In the genomic region with DNA sequence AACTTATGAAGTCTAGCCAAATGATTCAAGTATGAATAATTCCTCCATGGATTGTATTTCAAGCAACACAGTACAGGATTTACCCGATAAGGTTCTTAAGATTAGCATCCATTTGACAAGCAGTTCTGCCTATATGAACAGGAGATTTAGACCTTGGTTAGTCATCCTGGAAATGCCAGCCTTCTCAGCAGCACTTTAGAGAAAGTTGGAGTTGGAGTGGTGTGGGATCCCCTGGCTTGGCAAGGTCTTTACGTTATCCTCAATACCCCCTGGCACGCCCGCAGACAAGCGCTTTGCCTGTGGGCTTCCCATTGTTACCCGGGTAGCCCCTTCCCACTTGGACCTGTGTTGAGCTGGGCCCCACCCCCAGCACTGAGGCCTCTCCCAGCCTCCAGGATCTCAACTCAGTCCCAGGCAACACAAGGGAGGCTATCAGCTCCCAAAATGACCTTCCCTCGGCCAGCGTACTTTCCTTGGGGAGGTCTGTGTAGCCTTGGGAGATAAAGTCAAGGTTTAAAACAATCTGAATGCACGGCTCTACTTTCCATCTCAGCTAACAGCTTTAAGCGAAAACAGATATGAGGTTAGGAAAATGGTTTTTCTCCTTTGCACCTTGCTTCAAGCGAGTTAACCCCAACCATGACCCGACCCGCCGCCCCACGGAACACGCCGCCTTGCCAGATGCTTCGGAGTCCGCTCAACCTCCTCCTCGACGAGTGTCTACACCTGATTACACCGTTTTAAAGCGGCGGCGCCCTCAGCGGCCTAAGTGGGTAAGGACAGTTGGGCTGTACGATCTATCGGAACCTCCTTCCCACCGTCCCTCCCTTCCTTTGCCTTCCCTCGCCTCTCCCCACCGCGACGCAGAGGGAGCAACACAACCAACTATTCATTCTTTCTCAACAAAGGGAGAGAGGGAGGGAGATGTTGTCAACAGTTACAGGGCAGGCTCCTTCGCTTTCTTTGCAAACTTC, we compare ENCODE assay signal across 8 cellular contexts. TPM values are rescaled to one million over a fixed set of nuclear protein-coding genes. Genes with fewer than 3 reads are reported as not detected.
DNase-seq lines count a peak whose midpoint lies in the region; ATAC-seq lines count a peak whose summit lies in the region.

No MANE protein-coding gene starts in this region.

- peak overlapping the region; percentile 51 for H3K9ac ChIP-seq in iPS-18a (ENCODE audit: low read length)

- H3K9me3 ChIP-seq in SJCRH30 (replicated peaks) (no peaks in the 10 kb centered on the region), iPS-18a (ENCODE audit: control insufficient read depth, low read depth, low read length) (no peaks in the 10 kb centered on the region)

- peaks cover 16% of the 10 kb centered on the region; the same call in 1 of the 2 replicates for H3K36me3 ChIP-seq in SJCRH30
- no peaks in the 10 kb centered on the region for H3K36me3 ChIP-seq in iPS-18a (ENCODE audit: control insufficient read depth, low read depth, low read length)

- DNase-seq in DMS153 (lab: John Stamatoyannopoulos, UW) (peak; percentile 5), SJCRH30 (peak; percentile 82 to 88), T47D (ENCODE audit: low read depth in 1 of 2, low spot score in 1 of 2) (peak; percentile 79 to 91), sciatic nerve (ENCODE audit: low spot score) (peak; percentile 92), NCI-H2196 (lab: John Stamatoyannopoulos, UW; ENCODE audit: unreplicated experiment) (no peak)

- H3K4me1 ChIP-seq in SJCRH30 (peaks cover 16% of the 10 kb centered on the region), iPS-18a (ENCODE audit: control insufficient read depth, low read depth, low read length) (peaks cover 24% of the 10 kb centered on the region)

- H3K27ac ChIP-seq in SJCRH30 (peak overlapping the region; percentile 78), iPS-18a (ENCODE audit: low read length) (no peak overlapping the region)

- peak; percentile 79 for ATAC-seq in GM19438 (IDR thresholded peaks at IDR 0.05; ENCODE audit: low read depth, unreplicated experiment)
- ATAC-seq in HG03520 (IDR thresholded peaks at IDR 0.05; ENCODE audit: unreplicated experiment): peak; percentile 64
- ATAC-seq in sciatic nerve: peak; percentile 96

- H3K4me3 ChIP-seq in SJCRH30: peak overlapping the region; percentile 90
- peak overlapping the region; percentile 77 for H3K4me3 ChIP-seq in iPS-18a (ENCODE audit: low read length)

- intact Hi-C loops in sciatic nerve (cut with DNase I): loop anchor here (10.0 kb wide), 1 partner anchor 46 kb away; no protein-coding TSS in a partner anchor

- in situ Hi-C loops in T47D (cut with HindIII; ENCODE audit: low pct_unique_long_range_greater_than_20kb, low sequenced_read_pairs): no loop called here

- H3K27me3 ChIP-seq in SJCRH30: no peaks in the 10 kb centered on the region
- peaks cover 35% of the 10 kb centered on the region for H3K27me3 ChIP-seq in iPS-18a (ENCODE audit: control insufficient read depth, insufficient read depth, low read length)

RNA-seq across cellular contexts. Expression of gene BCAR3, which starts 1.2 kb away (rescaled TPM):
- total RNA-seq in SJCRH30 (2014; rRNA removed; shearing (Covaris generic)): 30.0 and 30.8 TPM in 2 replicates
- 35.9 TPM for total RNA-seq in sciatic nerve
